9 cellular contexts compared by ENCODE assay signal in the genomic region with DNA sequence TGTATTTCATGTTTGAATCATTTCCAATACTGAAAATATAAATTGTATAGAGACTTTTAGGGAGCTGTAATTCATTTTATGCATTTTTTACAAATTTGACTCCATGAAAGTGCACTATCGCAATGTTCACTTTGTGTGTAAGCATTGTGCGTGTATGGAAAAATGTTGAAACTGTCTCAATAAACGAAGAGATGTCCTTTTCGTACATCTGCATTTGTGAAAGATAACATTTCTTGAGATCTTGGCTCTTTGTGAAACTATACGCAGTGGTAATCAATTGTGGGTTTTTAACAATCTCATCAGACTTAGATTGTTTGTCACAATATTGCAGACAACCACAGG. TPM values are rescaled to one million over a fixed set of nuclear protein-coding genes. Genes with fewer than 3 reads are reported as not detected.
"Had no signal": no experiment of that assay in that cellular context is flagged by ENCODE, and none has a peak within 500 bp of the region (broad histone marks: within the 10 kb centered on the region; RNA-seq: fewer than 3 reads in every experiment).

No MANE protein-coding gene starts in this region.

- DNase-seq: H7, HFFc6, IMR-90 had no signal

- H3K27ac ChIP-seq: HL-60 had no signal

- H3K4me1 ChIP-seq: HAP-1 had no signal

- H2AFZ ChIP-seq: GM23338 had no signal

- H3K9me3 ChIP-seq: HAP-1 had no signal

- H3K4me3 ChIP-seq: GM23338, HAP-1, K562 had no signal

- H3K4me2 ChIP-seq: GM23338 had no signal

- H3K36me3 ChIP-seq: HAP-1 had no signal

RNA-seq across cellular contexts. Expression of a gene that starts 18.6 kb away (rescaled TPM):
- total RNA-seq: GM23338, H4, H7, HFFc6, HT1080, IMR-90, K562 had no signal
- polyA plus RNA-seq: GM23338, IMR-90, K562 had no signal
